ENCODE assay signal across 8 cellular contexts in the genomic region with DNA sequence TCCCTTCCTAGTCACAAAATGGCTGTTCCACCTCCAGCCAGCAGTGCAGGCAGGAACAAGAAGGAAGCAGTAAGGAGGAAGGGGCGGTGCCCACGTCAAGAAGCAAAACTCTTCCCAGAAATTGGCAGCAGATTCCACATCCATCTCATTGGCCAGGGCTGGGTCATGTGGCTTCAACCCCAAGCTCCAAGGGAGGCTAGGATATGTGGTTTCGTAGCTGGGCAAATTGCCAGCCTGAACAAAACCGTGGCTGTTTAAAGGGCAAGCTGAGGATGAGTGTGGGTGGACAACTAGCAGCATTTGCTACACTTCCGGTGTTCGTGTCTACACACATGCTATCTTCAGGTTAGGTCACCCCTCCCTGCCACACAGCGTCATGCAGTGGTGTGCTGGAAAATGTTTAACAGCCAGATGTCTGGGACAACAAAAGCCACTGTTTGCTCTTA.
DNase-seq lines count a peak whose midpoint lies in the region; ATAC-seq and TF ChIP-seq lines count a peak whose summit lies in the region.

No MANE protein-coding gene starts in this region.

- H4K8ac ChIP-seq in H9 (replicated peaks; ENCODE audit: insufficient read length, low read depth, low read length) = no peak overlapping the region

- H2BK120ac ChIP-seq in H9 (ENCODE audit: low read depth, low read length, poor library complexity, severe bottlenecking) = no peak overlapping the region

- H3K56ac ChIP-seq in H9 (ENCODE audit: insufficient read length, low read depth, low read length) = no peak overlapping the region

- no peak overlapping the region for H3K9ac ChIP-seq in H9 (ENCODE audit: extremely low read depth, insufficient read length, low read length)

- H2BK5ac ChIP-seq in H9 (ENCODE audit: insufficient read length, low read length) = no peak overlapping the region

- no peak overlapping the region for H2BK20ac ChIP-seq in H9 (ENCODE audit: low read depth, low read length, poor library complexity, severe bottlenecking)

- no peak overlapping the region for H3T11ph ChIP-seq in H9 (ENCODE audit: low read length)

- peak; percentile 41 for ATAC-seq in stimulated activated memory B cell treated with anti-CD40 and anti-IgM and Interleukin-4, amounts not matched to agents 10 μg/mL and 1 μg/mL and 100 μg/mL, for 72 hours
- ATAC-seq in omental fat pad (ENCODE audit: low FRiP score) = no peak

- H3K4me1 Mint-ChIP-seq in stimulated activated memory B cell treated with anti-CD40 and anti-IgM and Interleukin-4, amounts not matched to agents 10 μg/mL and 1 μg/mL and 100 μg/mL, for 72 hours = no peaks in the 10 kb centered on the region
- H3K4me1 Mint-ChIP-seq in H9 = peaks cover 15 to 22% of the 10 kb centered on the region in 2 experiments

- H3K9me3 Mint-ChIP-seq in stimulated activated memory B cell treated with anti-CD40 and anti-IgM and Interleukin-4, amounts not matched to agents 10 μg/mL and 1 μg/mL and 100 μg/mL, for 72 hours = no peaks in the 10 kb centered on the region
- no peaks in the 10 kb centered on the region for H3K9me3 Mint-ChIP-seq in H9

- H3K4me1 ChIP-seq in H9 (ENCODE audit: insufficient read depth, low read length) = no peaks in the 10 kb centered on the region

- no peaks in the 10 kb centered on the region for H3K36me3 Mint-ChIP-seq in stimulated activated memory B cell treated with anti-CD40 and anti-IgM and Interleukin-4, amounts not matched to agents 10 μg/mL and 1 μg/mL and 100 μg/mL, for 72 hours
- no peaks in the 10 kb centered on the region for H3K36me3 Mint-ChIP-seq in H9 (ENCODE audit: insufficient read depth in 1 of 3, low read depth in 3 of 3)

- WGBS in H9 (ENCODE audit: extremely low coverage, insufficient read length, low lambda C conversion rate) = no CpG with 5 or more reads among the region's 7 CpGs

- peaks cover 28% of the 10 kb centered on the region for H3K27me3 Mint-ChIP-seq in stimulated activated memory B cell treated with anti-CD40 and anti-IgM and Interleukin-4, amounts not matched to agents 10 μg/mL and 1 μg/mL and 100 μg/mL, for 72 hours
- H3K27me3 Mint-ChIP-seq in H9 (ENCODE audit: low read depth) = no peaks in the 10 kb centered on the region

- H2AK5ac ChIP-seq in H9 (ENCODE audit: insufficient read length, low read length) = no peak overlapping the region

- H3K9me3 ChIP-seq in H9 (ENCODE audit: control insufficient read depth, low read depth, low read length) = no peaks in the 10 kb centered on the region

- H4K20me1 ChIP-seq in H9 (ENCODE audit: control insufficient read depth, insufficient read depth, insufficient read length) = no peaks in the 10 kb centered on the region

- H3K27ac Mint-ChIP-seq in stimulated activated memory B cell treated with anti-CD40 and anti-IgM and Interleukin-4, amounts not matched to agents 10 μg/mL and 1 μg/mL and 100 μg/mL, for 72 hours = no peak overlapping the region
- no peak overlapping the region for H3K27ac Mint-ChIP-seq in H9

- TF ChIP-seq CTCF in omental fat pad (IDR thresholded peaks at IDR 0.05) (no peak), H9 (conservative IDR thresholded peaks at IDR 0.05) (no peak)

- no peaks in the 10 kb centered on the region for H3K23me2 ChIP-seq in H9 (ENCODE audit: insufficient read length, low read depth, low read length, poor library complexity, severe bottlenecking)

- no peak overlapping the region for H3K27ac ChIP-seq in H9 (ENCODE audit: insufficient read length, low read depth, low read length)

- no peak overlapping the region for H2AFZ ChIP-seq in H9 (ENCODE audit: low read length)

- no peak overlapping the region for H3K23ac ChIP-seq in H9 (ENCODE audit: insufficient read length, low read depth, low read length)

- no peaks in the 10 kb centered on the region for H3K27me3 ChIP-seq in H9 (ENCODE audit: insufficient read depth, low read length)

- H3K18ac ChIP-seq in H9 (ENCODE audit: insufficient read length, low read depth, low read length) = no peak overlapping the region

- no peak overlapping the region for H2BK12ac ChIP-seq in H9 (ENCODE audit: insufficient read length, low read depth, low read length)

- H4K5ac ChIP-seq in H9 (ENCODE audit: insufficient read length, low read depth, low read length) = no peak overlapping the region

- DNase-seq in activated CD4-positive, alpha-beta T cell treated with anti-CD3 and anti-CD28 coated beads, Interleukin-2, amount 50 U/mL, for 48 hours = peak; percentile 12 to 18
- no peak for DNase-seq in activated CD4-positive, alpha-beta T cell treated with anti-CD3 and anti-CD28 coated beads for 4 hours
- DNase-seq in fibroblast of peridontal ligament (ENCODE audit: extremely low read depth) (peak; percentile 38), omental fat pad (ENCODE audit: low spot score) (no peak), H9 (no peak)
- DNase-seq in activated effector memory CD4-positive, alpha-beta T cell treated with anti-CD3 and anti-CD28 coated beads, Interleukin-2, amount 50 U/mL, for 16 hours = no peak

- no peaks in the 10 kb centered on the region for H3K79me1 ChIP-seq in H9 (ENCODE audit: insufficient read depth, low read depth, low read length, poor library complexity, severe bottlenecking)

- H3K14ac ChIP-seq in H9 (ENCODE audit: insufficient read depth, low read length) = no peak overlapping the region

- no peaks in the 10 kb centered on the region for H3K79me2 ChIP-seq in H9 (ENCODE audit: insufficient read depth, low read length)

- no peak overlapping the region for H2BK15ac ChIP-seq in H9 (ENCODE audit: low read depth, low read length)

- no peak overlapping the region for H3K4me3 Mint-ChIP-seq in stimulated activated memory B cell treated with anti-CD40 and anti-IgM and Interleukin-4, amounts not matched to agents 10 μg/mL and 1 μg/mL and 100 μg/mL, for 72 hours
- H3K4me3 Mint-ChIP-seq in H9 = no peak overlapping the region

- H4K91ac ChIP-seq in H9 (ENCODE audit: insufficient read length, low read depth, low read length) = no peak overlapping the region

- H3K4me2 ChIP-seq in H9 (ENCODE audit: insufficient read depth, insufficient read length, low read length) = no peak overlapping the region

- H3K4ac ChIP-seq in H9 (ENCODE audit: low read depth, low read length) = no peak overlapping the region

TF ChIP-seq in PFSK-1, 5 proteins besides CTCF, POLR2A, EP300 and RAD21:
- TF ChIP-seq, protein P1, sequence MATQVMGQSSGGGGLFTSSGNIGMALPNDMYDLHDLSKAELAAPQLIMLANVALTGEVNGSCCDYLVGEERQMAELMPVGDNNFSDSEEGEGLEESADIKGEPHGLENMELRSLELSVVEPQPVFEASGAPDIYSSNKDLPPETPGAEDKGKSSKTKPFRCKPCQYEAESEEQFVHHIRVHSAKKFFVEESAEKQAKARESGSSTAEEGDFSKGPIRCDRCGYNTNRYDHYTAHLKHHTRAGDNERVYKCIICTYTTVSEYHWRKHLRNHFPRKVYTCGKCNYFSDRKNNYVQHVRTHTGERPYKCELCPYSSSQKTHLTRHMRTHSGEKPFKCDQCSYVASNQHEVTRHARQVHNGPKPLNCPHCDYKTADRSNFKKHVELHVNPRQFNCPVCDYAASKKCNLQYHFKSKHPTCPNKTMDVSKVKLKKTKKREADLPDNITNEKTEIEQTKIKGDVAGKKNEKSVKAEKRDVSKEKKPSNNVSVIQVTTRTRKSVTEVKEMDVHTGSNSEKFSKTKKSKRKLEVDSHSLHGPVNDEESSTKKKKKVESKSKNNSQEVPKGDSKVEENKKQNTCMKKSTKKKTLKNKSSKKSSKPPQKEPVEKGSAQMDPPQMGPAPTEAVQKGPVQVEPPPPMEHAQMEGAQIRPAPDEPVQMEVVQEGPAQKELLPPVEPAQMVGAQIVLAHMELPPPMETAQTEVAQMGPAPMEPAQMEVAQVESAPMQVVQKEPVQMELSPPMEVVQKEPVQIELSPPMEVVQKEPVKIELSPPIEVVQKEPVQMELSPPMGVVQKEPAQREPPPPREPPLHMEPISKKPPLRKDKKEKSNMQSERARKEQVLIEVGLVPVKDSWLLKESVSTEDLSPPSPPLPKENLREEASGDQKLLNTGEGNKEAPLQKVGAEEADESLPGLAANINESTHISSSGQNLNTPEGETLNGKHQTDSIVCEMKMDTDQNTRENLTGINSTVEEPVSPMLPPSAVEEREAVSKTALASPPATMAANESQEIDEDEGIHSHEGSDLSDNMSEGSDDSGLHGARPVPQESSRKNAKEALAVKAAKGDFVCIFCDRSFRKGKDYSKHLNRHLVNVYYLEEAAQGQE (IDR thresholded peaks at IDR 0.05; ENCODE audit: insufficient read depth in 1 of 2, low read depth in 2 of 2, low read length in 2 of 2) = no peak
- peak; percentile 13 for TF ChIP-seq FOXP2 (optimal IDR thresholded peaks at IDR 0.05; ENCODE audit: borderline replicate concordance, extremely low read depth, extremely low read length, insufficient read depth)
TF ChIP-seq in PFSK-1: peak in this region for 1.

Comparison
In these comparisons a context has a peak if more than half of its experiments do, and no peak if none do; other contexts are left out.
1. DNase-seq: peak in activated CD4-positive, alpha-beta T cell treated with anti-CD3 and anti-CD28 coated beads, Interleukin-2, amount 50 U/mL, for 48 hours (2 of 2) and fibroblast of peridontal ligament (single experiment); none in activated CD4-positive, alpha-beta T cell treated with anti-CD3 and anti-CD28 coated beads for 4 hours (0 of 2), omental fat pad (single experiment), H9 (single experiment) and activated effector memory CD4-positive, alpha-beta T cell treated with anti-CD3 and anti-CD28 coated beads, Interleukin-2, amount 50 U/mL, for 16 hours (single experiment).